In genomic region chr16:51049678-51050378, GRCh38 we compare ENCODE assay signal across 1 cellular context.
TF ChIP-seq lines count a peak whose summit lies in the region.

No MANE protein-coding gene starts in this region.

TF ChIP-seq in HCT116, 20 proteins besides CTCF, POLR2A, EP300 and RAD21 (continued from another document):
- no peak for TF ChIP-seq REST (IDR thresholded peaks at IDR 0.05; ENCODE audit: low read depth)
- no peak for TF ChIP-seq EZH2phosphoT487 (IDR thresholded peaks at IDR 0.05; ENCODE audit: borderline replicate concordance)
- TF ChIP-seq CEBPB (IDR thresholded peaks at IDR 0.05; ENCODE audit: low read depth) = no peak
- no peak for TF ChIP-seq ZNF274 (IDR thresholded peaks at IDR 0.05; ENCODE audit: low read depth, low read length)
- TF ChIP-seq SP1 (IDR thresholded peaks at IDR 0.05; ENCODE audit: low read depth) = no peak
- no peak for TF ChIP-seq POLR2AphosphoS5 (IDR thresholded peaks at IDR 0.05; ENCODE audit: low read depth, low read length)
- TF ChIP-seq SIN3A (IDR thresholded peaks at IDR 0.05; ENCODE audit: low read depth) = no peak
- no peak for TF ChIP-seq ZFX (IDR thresholded peaks at IDR 0.05)
- no peak for TF ChIP-seq YY1 (IDR thresholded peaks at IDR 0.05; ENCODE audit: extremely low read depth, insufficient replicate concordance, low read depth, low read length)
- no peak for TF ChIP-seq EGR1 (IDR thresholded peaks at IDR 0.05; ENCODE audit: low read depth)
